Comparison of ENCODE assay signal across 15 cellular contexts in the genomic region with DNA sequence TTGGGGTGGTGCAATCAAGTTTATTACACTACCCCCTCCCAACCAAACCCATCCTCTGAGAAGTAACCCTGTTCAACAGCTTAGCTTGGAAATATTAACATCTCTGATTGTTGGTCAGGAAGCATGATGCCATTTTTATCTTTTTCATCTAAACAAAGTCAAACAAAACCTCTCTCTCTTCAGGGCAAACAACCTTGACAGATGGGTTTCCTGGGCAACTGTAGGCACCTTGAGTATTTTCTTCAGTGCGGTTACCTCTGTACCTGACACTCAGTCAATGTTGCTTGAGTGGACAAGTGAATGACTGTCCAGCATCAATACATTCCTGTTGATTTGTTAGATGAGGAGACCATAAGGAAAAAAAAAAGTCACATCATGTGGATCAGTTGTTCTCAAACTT.
DNase-seq lines count a peak whose midpoint lies in the region; ATAC-seq and TF ChIP-seq lines count a peak whose summit lies in the region.
"Had no signal": no experiment of that assay in that cellular context is flagged by ENCODE, and none has a peak within 500 bp of the region (broad histone marks: within the 10 kb centered on the region; RNA-seq: fewer than 3 reads in every experiment).

No MANE protein-coding gene starts in this region.

- peaks cover 3% of the 10 kb centered on the region for H3K27me3 Mint-ChIP-seq in IgD-negative memory B cell
- no peaks in the 10 kb centered on the region for H3K27me3 Mint-ChIP-seq in activated B cell treated with CpG ODN at 0.5 μM for 24 hours
- H3K27me3 Mint-ChIP-seq in osteocyte (ENCODE audit: unreplicated experiment), result no peaks in the 10 kb centered on the region

- H3K36me3 ChIP-seq in heart left ventricle, result no peaks in the 10 kb centered on the region
- no peaks in the 10 kb centered on the region for H3K36me3 ChIP-seq in testis (ENCODE audit: low read depth, missing control alignments)
- H3K36me3 ChIP-seq in gastrocnemius medialis, result no peaks in the 10 kb centered on the region

- no peak overlapping the region for H3K4me3 ChIP-seq in heart left ventricle
- no peak overlapping the region for H3K4me3 ChIP-seq in testis
- no peak overlapping the region for H3K4me3 ChIP-seq in gastrocnemius medialis

- H3K27me3 ChIP-seq in heart left ventricle (no peaks in the 10 kb centered on the region), testis (no peaks in the 10 kb centered on the region), gastrocnemius medialis (no peaks in the 10 kb centered on the region)

- TF ChIP-seq POLR2A in heart left ventricle (IDR thresholded peaks at IDR 0.05), result no peak
- no peak for TF ChIP-seq POLR2A in testis (IDR thresholded peaks at IDR 0.05)
- no peak for TF ChIP-seq POLR2A in gastrocnemius medialis (IDR thresholded peaks at IDR 0.05)

- TF ChIP-seq CTCF in heart left ventricle (IDR thresholded peaks at IDR 0.05) (no peak), activated B cell treated with CpG ODN at 0.5 μM for 24 hours (IDR thresholded peaks at IDR 0.05) (no peak), testis (IDR thresholded peaks at IDR 0.05) (no peak), osteocyte (IDR thresholded peaks at IDR 0.05) (no peak), gastrocnemius medialis (IDR thresholded peaks at IDR 0.05 in 4 of 5, conservative IDR thresholded peaks at IDR 0.05 in 1 of 5) (no peak)

- in situ Hi-C loops in gastrocnemius medialis (cut with MboI; ENCODE audit: low sequenced_read_pairs in 4 of 4), result no loop called here

- no peaks in the 10 kb centered on the region for H3K9me3 ChIP-seq in heart left ventricle
- H3K9me3 ChIP-seq in testis, result no peaks in the 10 kb centered on the region
- H3K9me3 ChIP-seq in gastrocnemius medialis, result no peaks in the 10 kb centered on the region

- intact Hi-C loops in heart left ventricle (cut with DNase I), result loop anchor here in 4 of 10 donors (5.0 to 10.0 kb wide), 4 partner anchors 39 to 144 kb away; no protein-coding TSS in a partner anchor
- intact Hi-C loops in left cardiac atrium (cut with DNase I), result no loop called here
- intact Hi-C loops in activated B cell treated with CpG ODN at 0.5 μM for 24 hours (cut with micrococcal nuclease), result loop anchor here (1.0 to 5.0 kb wide), 4 partner anchors 17 to 499 kb away; a partner anchor contains a TSS
- intact Hi-C loops in testis (cut with DNase I; ENCODE audit: low total_unique reads), result no loop called here
- intact Hi-C loops in gastrocnemius medialis (cut with DNase I; ENCODE audit: low total_unique reads), result no loop called here

- peak overlapping the region; percentile 84 to 97 (median 85) for H3K27ac Mint-ChIP-seq in IgD-negative memory B cell
- H3K27ac Mint-ChIP-seq in activated B cell treated with CpG ODN at 0.5 μM for 24 hours, result peak overlapping the region; percentile 64
- H3K27ac Mint-ChIP-seq in osteocyte (ENCODE audit: unreplicated experiment), result no peak overlapping the region
- H3K27ac Mint-ChIP-seq: HFFc6 had no signal

- H3K36me3 Mint-ChIP-seq in IgD-negative memory B cell (no peaks in the 10 kb centered on the region), activated B cell treated with CpG ODN at 0.5 μM for 24 hours (ENCODE audit: low read depth) (no peaks in the 10 kb centered on the region), osteocyte (ENCODE audit: unreplicated experiment) (no peaks in the 10 kb centered on the region)

- ATAC-seq in heart left ventricle (no peak), left cardiac atrium (no peak), activated B cell treated with CpG ODN at 0.5 μM for 24 hours (ENCODE audit: low read depth) (no peak), gastrocnemius medialis (no peak)

- H3K9me3 Mint-ChIP-seq in IgD-negative memory B cell (peaks cover 0 to 4% (median 3%) of the 10 kb centered on the region in 3 donors), activated B cell treated with CpG ODN at 0.5 μM for 24 hours (no peaks in the 10 kb centered on the region), osteocyte (ENCODE audit: unreplicated experiment) (no peaks in the 10 kb centered on the region)
- H3K9me3 Mint-ChIP-seq: HFFc6 had no signal

- POLR2A ChIA-PET in activated B cell treated with CpG ODN at 0.5 μM for 24 hours (lab: Charles Lee), result interaction anchor here (1.2 kb wide), 1 partner anchor 18 kb away, joined by 3 read pairs; no protein-coding TSS in a partner anchor

- H3K4me1 ChIP-seq in heart left ventricle (peaks cover 0 to 55% (median 16%) of the 10 kb centered on the region in 12 donors), testis (peaks cover 44% of the 10 kb centered on the region), gastrocnemius medialis (no peaks in the 10 kb centered on the region)

- CTCF ChIA-PET in activated B cell treated with CpG ODN at 0.5 μM for 24 hours (lab: Charles Lee), result no interaction called here

- H3K4me3 Mint-ChIP-seq in IgD-negative memory B cell (peak overlapping the region; percentile 10 to 73 (median 56)), activated B cell treated with CpG ODN at 0.5 μM for 24 hours (no peak overlapping the region), osteocyte (ENCODE audit: unreplicated experiment) (no peak overlapping the region)
- H3K4me3 Mint-ChIP-seq: HFFc6 had no signal

- peak overlapping the region in 11 of 12 donors; percentile 24 to 88 (median 63) for H3K27ac ChIP-seq in heart left ventricle
- H3K27ac ChIP-seq in testis, result peak overlapping the region; percentile 18 to 23
- H3K27ac ChIP-seq in gastrocnemius medialis, result no peak overlapping the region

- H3K4me1 Mint-ChIP-seq in IgD-negative memory B cell (peaks cover 35 to 45% (median 38%) of the 10 kb centered on the region in 3 donors), activated B cell treated with CpG ODN at 0.5 μM for 24 hours (peaks cover 49% of the 10 kb centered on the region), osteocyte (ENCODE audit: unreplicated experiment) (peaks cover 7% of the 10 kb centered on the region)

- no peak for DNase-seq in heart left ventricle
- DNase-seq in left cardiac atrium, result no peak
- no peak for DNase-seq in activated B cell treated with CpG ODN at 0.5 μM for 24 hours
- no peak for DNase-seq in testis
- DNase-seq in osteocyte (ENCODE audit: extremely low spot score, unreplicated experiment), result no peak
- DNase-seq in GM19238 (ENCODE audit: insufficient read length, low spot score), result no peak
- DNase-seq in gastrocnemius medialis, result no peak
- DNase-seq: HFFc6, Karpas-422, NCI-H1417, NCI-H1930, NCI-H2171, NCI-H82, SHP77 treated with DMSO at 0.1 percent for 48 hours had no signal

- WGBS in heart left ventricle, 4 donors, result 93 to 100% (median 97%) methylated on average over 1 of the region's 1 CpG
- WGBS in testis, 2 donors, result 92 to 100% methylated on average over 1 of the region's 1 CpG

Comparison
In these comparisons a context has a peak if more than half of its experiments do, and no peak if none do; other contexts are left out.
1. H3K27ac ChIP-seq: peak in heart left ventricle (11 of 12) and testis (2 of 2); none in gastrocnemius medialis (0 of 4).
2. H3K4me3 Mint-ChIP-seq: peak in IgD-negative memory B cell (4 of 4); none in activated B cell treated with CpG ODN at 0.5 μM for 24 hours (single experiment) and osteocyte (single experiment).